In genomic region chr6:108004861-108005260, GRCh38 we compare ENCODE assay signal across 8 cellular contexts.
"Had no signal": no experiment of that assay in that cellular context is flagged by ENCODE, and none has a peak within 500 bp of the region (broad histone marks: within the 10 kb centered on the region; RNA-seq: fewer than 3 reads in every experiment).

No MANE protein-coding gene starts in this region.

- H3K4me2 ChIP-seq: KMS-11 had no signal

- H3K27ac ChIP-seq: HL-60, KMS-11 had no signal

- H3K27ac Mint-ChIP-seq: IgD-negative memory B cell had no signal

- H3K27me3 Mint-ChIP-seq: IgD-negative memory B cell had no signal

- H3K9ac ChIP-seq: KMS-11 had no signal

- H3K4me3 Mint-ChIP-seq: IgD-negative memory B cell had no signal

- DNase-seq: IMR-90, KBM-7, KG1 had no signal

- FAIRE-seq: HepG2, HTR-8/SVneo had no signal

- ATAC-seq: HepG2 had no signal
